Comparison of ENCODE assay signal across 19 cellular contexts in the genomic region with DNA sequence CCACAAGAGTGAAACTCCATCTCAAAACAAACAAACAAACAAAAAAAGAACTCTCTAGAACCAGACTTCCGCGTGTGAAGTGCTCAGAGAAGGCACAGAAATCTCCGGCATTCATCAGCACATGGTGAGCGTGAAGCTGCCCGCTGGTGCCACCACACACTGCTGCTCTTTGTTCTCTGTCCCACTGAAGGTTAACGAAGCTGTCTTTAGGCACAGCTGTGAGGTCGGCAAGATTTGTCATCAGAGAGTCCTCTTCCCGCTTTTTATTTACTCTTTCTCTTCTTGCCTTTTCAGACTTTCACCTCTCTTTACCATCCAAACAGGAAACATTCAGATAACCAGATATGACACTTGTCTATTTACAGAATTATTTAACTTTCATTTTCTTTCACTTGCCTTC.
"Had no signal": no experiment of that assay in that cellular context is flagged by ENCODE, and none has a peak within 500 bp of the region (broad histone marks: within the 10 kb centered on the region; RNA-seq: fewer than 3 reads in every experiment).

No MANE protein-coding gene starts in this region.

- H3K9me3 Mint-ChIP-seq: activated naive CD4-positive, alpha-beta T cell treated with anti-CD3 and anti-CD28 coated beads for 36 hours; activated T-helper 2 cell treated with anti-CD3 and anti-CD28 coated beads, Interferon-gamma antibody, Interleukin-2, Interleukin-4, amounts not matched to agents 10 μg/mL and 5 μg/mL and 100 μg/mL, durations not matched to agents 14 hours and 24 hours and 36 hours; endodermal cell; natural killer cell; stimulated activated naive CD8-positive, alpha-beta T cell treated with anti-CD3 and anti-CD28 coated beads, Interleukin-15, Interleukin-2, amounts not matched to agents 100 ng/mL and 50 ng/mL, for 24 hours; T-cell; type B pancreatic cell had no signal

- H3K4me3 Mint-ChIP-seq: activated naive CD4-positive, alpha-beta T cell treated with anti-CD3 and anti-CD28 coated beads for 36 hours; endodermal cell; natural killer cell; stimulated activated naive CD8-positive, alpha-beta T cell treated with anti-CD3 and anti-CD28 coated beads, Interleukin-15, Interleukin-2, amounts not matched to agents 100 ng/mL and 50 ng/mL, for 24 hours; T-cell; type B pancreatic cell had no signal

- H3K4me3 ChIP-seq: gastrocnemius medialis, left lung, prostate gland, smooth muscle cell, suprapubic skin had no signal

- H3K4me1 Mint-ChIP-seq: natural killer cell, T-cell had no signal

- H3K36me3 Mint-ChIP-seq: natural killer cell, T-cell, type B pancreatic cell had no signal

- DNase-seq: activated CD4-positive, alpha-beta T cell treated with anti-CD3 and anti-CD28 coated beads, Interleukin-2, amount 50 U/mL, for 4 hours; activated naive CD4-positive, alpha-beta T cell treated with anti-CD3 and anti-CD28 coated beads for 36 hours; activated T-cell treated with anti-CD3 and anti-CD28 coated beads for 4 hours; endodermal cell; gastrocnemius medialis; left lung; mammary epithelial cell; natural killer cell; right cardiac atrium; T-cell; T-helper 9 cell had no signal

- H3K27me3 ChIP-seq: dorsolateral prefrontal cortex, gastrocnemius medialis, left lung, suprapubic skin had no signal

- ATAC-seq: activated CD4-positive, CD25-positive, alpha-beta regulatory T cell treated with anti-CD3 and anti-CD28 coated beads, Interleukin-2, amount 50 U/mL, for 24 hours; gastrocnemius medialis; left lung; natural killer cell; right cardiac atrium; T-cell had no signal

- H3K27ac ChIP-seq: gastrocnemius medialis, left lung, prostate gland, suprapubic skin had no signal

- H3K4me1 ChIP-seq: gastrocnemius medialis, left lung, prostate gland, suprapubic skin had no signal

- H3K36me3 ChIP-seq: gastrocnemius medialis, left lung, prostate gland, suprapubic skin had no signal

- H3K4me2 ChIP-seq: smooth muscle cell had no signal

- H3K27me3 Mint-ChIP-seq: type B pancreatic cell had no signal

- H3K9me3 ChIP-seq: left lung, prostate gland, suprapubic skin had no signal

- H3K27ac Mint-ChIP-seq: activated naive CD4-positive, alpha-beta T cell treated with anti-CD3 and anti-CD28 coated beads for 36 hours; activated T-helper 2 cell treated with anti-CD3 and anti-CD28 coated beads, Interferon-gamma antibody, Interleukin-2, Interleukin-4, amounts not matched to agents 10 μg/mL and 5 μg/mL and 100 μg/mL, durations not matched to agents 14 hours and 24 hours and 36 hours; endodermal cell; natural killer cell; stimulated activated naive CD8-positive, alpha-beta T cell treated with anti-CD3 and anti-CD28 coated beads, Interleukin-15, Interleukin-2, amounts not matched to agents 100 ng/mL and 50 ng/mL, for 24 hours; T-cell; type B pancreatic cell had no signal
